In genomic region chr18:57921708-57922107, GRCh38 we compare ENCODE assay signal across 18 cellular contexts.
DNase-seq lines count a peak whose midpoint lies in the region; ATAC-seq, FAIRE-seq and TF ChIP-seq lines count a peak whose summit lies in the region.
"Had no signal": no experiment of that assay in that cellular context is flagged by ENCODE, and none has a peak within 500 bp of the region (broad histone marks: within the 10 kb centered on the region; RNA-seq: fewer than 3 reads in every experiment).

No MANE protein-coding gene starts in this region.

- no TSS peak for BruUV-seq in HepG2 (replicated peaks; lab: Mats Ljungman, UMichigan)

- CTCF ChIA-PET in WTC11 (lab: Charles Lee) (no interaction called here), HepG2 (lab: Yijun Ruan, JAX; ENCODE audit: low intra/inter-chr PET ratio, low total read pairs) (no interaction called here)

- TF ChIP-seq CTCF in WTC11 (IDR thresholded peaks at IDR 0.05) (no peak), HepG2 (CRISPR knock-in tag; IDR thresholded peaks at IDR 0.05) (no peak), type B pancreatic cell (conservative IDR thresholded peaks at IDR 0.05) (no peak)

- H3K4me3 Mint-ChIP-seq in WTC11: no peak overlapping the region
- no peak overlapping the region for H3K4me3 Mint-ChIP-seq in type B pancreatic cell
- H3K4me3 Mint-ChIP-seq: activated naive CD8-positive, alpha-beta T cell treated with anti-CD3 and anti-CD28 coated beads, Interleukin-2, amount 10 ng/mL, durations not matched to agents 7 days and 5 days; natural killer cell treated with Interleukin-12 subunit alpha and Interleukin-12 subunit beta and Interleukin-15 and Interleukin-18, amount 100 ng/mL, for 72 hours had no signal

- H3K27ac Mint-ChIP-seq in WTC11 (no peak overlapping the region), type B pancreatic cell (no peak overlapping the region)
- H3K27ac Mint-ChIP-seq: activated naive CD8-positive, alpha-beta T cell treated with anti-CD3 and anti-CD28 coated beads, Interleukin-2, amount 10 ng/mL, durations not matched to agents 7 days and 5 days; natural killer cell treated with Interleukin-12 subunit alpha and Interleukin-12 subunit beta and Interleukin-15 and Interleukin-18, amount 100 ng/mL, for 72 hours had no signal

- no peak for TF ChIP-seq EP300 in HepG2 (IDR thresholded peaks at IDR 0.05; ENCODE audit: low read depth in 2 of 2, low read length in 2 of 2)
- TF ChIP-seq EP300 in HepG2 (CRISPR knock-in tag; IDR thresholded peaks at IDR 0.05; ENCODE audit: borderline replicate concordance): no peak

- ATAC-seq in WTC11 (no peak), HepG2 (peak; percentile 33; the same call in 1 of the 3 replicates), GM21381 (IDR thresholded peaks at IDR 0.05; ENCODE audit: unreplicated experiment) (no peak)
- ATAC-seq: gastroesophageal sphincter had no signal

- H4K20me1 ChIP-seq in HepG2 (ENCODE audit: insufficient read depth, low read length): no peaks in the 10 kb centered on the region

- H3K79me2 ChIP-seq in HepG2 (ENCODE audit: insufficient read depth, low read length): no peaks in the 10 kb centered on the region

- no peak for TF ChIP-seq POLR2A in HepG2 (IDR thresholded peaks at IDR 0.05; ENCODE audit: insufficient read depth in 1 of 2, low read depth in 2 of 2, low read length in 2 of 2)

- H3K36me3 Mint-ChIP-seq in WTC11 (no peaks in the 10 kb centered on the region), type B pancreatic cell (no peaks in the 10 kb centered on the region)
- H3K36me3 Mint-ChIP-seq: activated naive CD8-positive, alpha-beta T cell treated with anti-CD3 and anti-CD28 coated beads, Interleukin-2, amount 10 ng/mL, durations not matched to agents 7 days and 5 days; natural killer cell treated with Interleukin-12 subunit alpha and Interleukin-12 subunit beta and Interleukin-15 and Interleukin-18, amount 100 ng/mL, for 72 hours had no signal

- H3K4me1 Mint-ChIP-seq in WTC11: no peaks in the 10 kb centered on the region
- no peaks in the 10 kb centered on the region for H3K4me1 Mint-ChIP-seq in type B pancreatic cell (ENCODE audit: unreplicated experiment)

- H3K36me3 ChIP-seq in MG63 (no peaks in the 10 kb centered on the region), HepG2 (replicated peaks in 1 of 2; ENCODE audit: control insufficient read depth in 1 of 2, insufficient read depth in 2 of 2, low read length in 2 of 2) (no peaks in the 10 kb centered on the region)
- H3K36me3 ChIP-seq: gastroesophageal sphincter had no signal

- WGBS in HepG2 (ENCODE audit: low lambda C conversion rate): 38% methylated on average over 3 of the region's 4 CpGs

- H3K27me3 ChIP-seq in MG63 (no peaks in the 10 kb centered on the region), HepG2 (ENCODE audit: control insufficient read depth in 1 of 2, insufficient read depth in 2 of 2, low read length in 2 of 2) (no peaks in the 10 kb centered on the region)
- H3K27me3 ChIP-seq: gastroesophageal sphincter, testis had no signal

- H3K9ac ChIP-seq in HepG2 (ENCODE audit: insufficient read depth, low read depth, low read length): no peak overlapping the region

- POLR2A ChIA-PET in WTC11 (lab: Charles Lee): no interaction called here
- POLR2A ChIA-PET in HepG2 (lab: Yijun Ruan, JAX): no interaction called here

- intact Hi-C loops in HepG2 (cut with micrococcal nuclease; ENCODE audit: unreplicated experiment): no loop called here

- peaks cover 24% of the 10 kb centered on the region for H3K4me1 ChIP-seq in HepG2 (ENCODE audit: insufficient read depth, low read length)
- H3K4me1 ChIP-seq: gastroesophageal sphincter, testis had no signal

- no peak overlapping the region for H2AFZ ChIP-seq in HepG2 (ENCODE audit: low read length)

- TF ChIP-seq RAD21 in HepG2 (CRISPR knock-in tag; IDR thresholded peaks at IDR 0.05): no peak

- H3K4me3 ChIP-seq in MG63: no peak overlapping the region
- H3K4me3 ChIP-seq in HepG2 (replicated peaks in 1 of 3; ENCODE audit: insufficient read depth in 1 of 3, low read depth in 2 of 3, low read length in 3 of 3): no peak overlapping the region
- H3K4me3 ChIP-seq: coronary artery, gastroesophageal sphincter, testis had no signal

- peaks cover 3% of the 10 kb centered on the region; the same call in 1 of the 2 replicates for H3K27me3 Mint-ChIP-seq in WTC11 (ENCODE audit: low read depth)
- H3K27me3 Mint-ChIP-seq in type B pancreatic cell: no peaks in the 10 kb centered on the region

- peaks cover 15% of the 10 kb centered on the region for H3K9me3 Mint-ChIP-seq in WTC11
- no peaks in the 10 kb centered on the region for H3K9me3 Mint-ChIP-seq in type B pancreatic cell
- H3K9me3 Mint-ChIP-seq: activated naive CD8-positive, alpha-beta T cell treated with anti-CD3 and anti-CD28 coated beads, Interleukin-2, amount 10 ng/mL, durations not matched to agents 7 days and 5 days; natural killer cell treated with Interleukin-12 subunit alpha and Interleukin-12 subunit beta and Interleukin-15 and Interleukin-18, amount 100 ng/mL, for 72 hours had no signal

- peak overlapping the region; percentile 13; the same call in 1 of the 2 replicates for H3K4me2 ChIP-seq in HepG2 (ENCODE audit: low read depth, low read length)

- H3K27ac ChIP-seq in HepG2 (ENCODE audit: extremely low read length, insufficient read depth, low read length): no peak overlapping the region
- H3K27ac ChIP-seq: 22Rv1, coronary artery, gastroesophageal sphincter, testis had no signal

- no peak for FAIRE-seq in HepG2 (lab: Jason Lieb, UNC)
- FAIRE-seq: keratinocyte had no signal

- in situ Hi-C loops in HepG2 (cut with HindIII; ENCODE audit: extremely low pct_ligation_motif_present, low pct_unique_long_range_greater_than_20kb): loop anchor here (25.0 kb wide), 1 partner anchor 841 kb away; no protein-coding TSS in a partner anchor

- DNase-seq in DMS 273 (lab: John Stamatoyannopoulos, UW; ENCODE audit: unreplicated experiment) (peak; percentile 28), DMS 273 treated with DMSO at 0.1 percent for 48 hours (lab: John Stamatoyannopoulos, UW) (no peak), MG63 (peak; percentile 23), WTC11 (ENCODE audit: low spot score) (no peak), HepG2 (ENCODE audit: low spot score) (peak; percentile 12), type B pancreatic cell (ENCODE audit: extremely low spot score, unreplicated experiment) (no peak), D341Med (ENCODE audit: low spot score) (no peak)
- DNase-seq: activated naive CD8-positive, alpha-beta T cell treated with anti-CD3 and anti-CD28 coated beads, Interleukin-2, amount 10 ng/mL, durations not matched to agents 7 days and 5 days; GOT3; NCI-H1105 treated with DMSO at 0.1 percent for 48 hours; NCI-H774; testis had no signal

- no peaks in the 10 kb centered on the region for H3K9me3 ChIP-seq in MG63
- no peaks in the 10 kb centered on the region for H3K9me3 ChIP-seq in HepG2 (ENCODE audit: low read length)
- H3K9me3 ChIP-seq: gastroesophageal sphincter, testis had no signal

TF ChIP-seq in WTC11, 78 proteins besides CTCF, POLR2A, EP300 and RAD21:
- TF ChIP-seq GABPB1 (CRISPR knock-in tag; IDR thresholded peaks at IDR 0.05) (peak; percentile 64), E2F4 (CRISPR knock-in tag; IDR thresholded peaks at IDR 0.05; ENCODE audit: borderline replicate concordance, low read depth) (no peak)

TF ChIP-seq in HepG2, 621 proteins besides CTCF, POLR2A, EP300 and RAD21 (continues in another document):
- no peak for TF ChIP-seq POLR2G (IDR thresholded peaks at IDR 0.05; ENCODE audit: low read depth, low read length)
- TF ChIP-seq NFE2L2 (IDR thresholded peaks at IDR 0.05; ENCODE audit: low read length): peak; percentile 83
- no peak for TF ChIP-seq ZNF75D (CRISPR knock-in tag; IDR thresholded peaks at IDR 0.05; ENCODE audit: borderline replicate concordance)
- no peak for TF ChIP-seq KDM3A (CRISPR knock-in tag; IDR thresholded peaks at IDR 0.05; ENCODE audit: low read depth)
- TF ChIP-seq CEBPG (CRISPR knock-in tag; IDR thresholded peaks at IDR 0.05): peak; percentile 61
- TF ChIP-seq ATF4 (CRISPR knock-in tag; IDR thresholded peaks at IDR 0.05): peak in 1 of 2 experiments; percentile 84; a peak in 2 of 4 replicates
- TF ChIP-seq MAFG (CRISPR knock-in tag; IDR thresholded peaks at IDR 0.05): 0 out of 2 replicates have a peak, but pooled peaks have one; percentile 49
- TF ChIP-seq MAFK (conservative IDR thresholded peaks at IDR 0.05 in 1 of 2, IDR thresholded peaks at IDR 0.05 in 1 of 2; ENCODE audit: low read length in 2 of 2): 0 out of 4 replicates have a peak, but pooled peaks of 1 of the 2 experiments have one; percentile 28
- no peak for TF ChIP-seq MAF1 (CRISPR knock-in tag; IDR thresholded peaks at IDR 0.05; ENCODE audit: borderline replicate concordance)
- peak; percentile 77 for TF ChIP-seq FOSL2 (CRISPR knock-in tag; IDR thresholded peaks at IDR 0.05)
- no peak for TF ChIP-seq POLR2AphosphoS5 (IDR thresholded peaks at IDR 0.05; ENCODE audit: low read depth, low read length)
- peak; percentile 96 for TF ChIP-seq ZBTB33 (CRISPR knock-in tag; IDR thresholded peaks at IDR 0.05)
- no peak for TF ChIP-seq MEF2D (CRISPR knock-in tag; IDR thresholded peaks at IDR 0.05)
- TF ChIP-seq DR1 (CRISPR knock-in tag; IDR thresholded peaks at IDR 0.05): no peak
- 0 out of 2 replicates have a peak, but pooled peaks have one; percentile 38 for TF ChIP-seq CEBPB (IDR thresholded peaks at IDR 0.05; ENCODE audit: borderline replicate concordance, low read depth, low read length)

Comparison
In these comparisons a context has a peak if more than half of its experiments do, and no peak if none do; other contexts are left out.
1. DNase-seq: peak in DMS 273 (single experiment), MG63 (single experiment) and HepG2 (single experiment); none in DMS 273 treated with DMSO at 0.1 percent for 48 hours (single experiment), WTC11 (single experiment), type B pancreatic cell (single experiment) and D341Med (single experiment).